ENCODE assay signal across 1 cellular context in genomic region chr22:28730146-28730545, GRCh38.
TF ChIP-seq lines count a peak whose summit lies in the region.

No MANE protein-coding gene starts in this region.

TF ChIP-seq in WTC11, 78 proteins besides CTCF, POLR2A, EP300 and RAD21 (continued from another document):
- no peak for TF ChIP-seq ZNF317 (CRISPR knock-in tag; IDR thresholded peaks at IDR 0.05; ENCODE audit: borderline replicate concordance, low read depth)
- no peak for TF ChIP-seq ZNF138 (CRISPR knock-in tag; conservative IDR thresholded peaks at IDR 0.05)
- TF ChIP-seq SP1 (CRISPR knock-in tag; conservative IDR thresholded peaks at IDR 0.05): no peak
- TF ChIP-seq, protein P1, sequence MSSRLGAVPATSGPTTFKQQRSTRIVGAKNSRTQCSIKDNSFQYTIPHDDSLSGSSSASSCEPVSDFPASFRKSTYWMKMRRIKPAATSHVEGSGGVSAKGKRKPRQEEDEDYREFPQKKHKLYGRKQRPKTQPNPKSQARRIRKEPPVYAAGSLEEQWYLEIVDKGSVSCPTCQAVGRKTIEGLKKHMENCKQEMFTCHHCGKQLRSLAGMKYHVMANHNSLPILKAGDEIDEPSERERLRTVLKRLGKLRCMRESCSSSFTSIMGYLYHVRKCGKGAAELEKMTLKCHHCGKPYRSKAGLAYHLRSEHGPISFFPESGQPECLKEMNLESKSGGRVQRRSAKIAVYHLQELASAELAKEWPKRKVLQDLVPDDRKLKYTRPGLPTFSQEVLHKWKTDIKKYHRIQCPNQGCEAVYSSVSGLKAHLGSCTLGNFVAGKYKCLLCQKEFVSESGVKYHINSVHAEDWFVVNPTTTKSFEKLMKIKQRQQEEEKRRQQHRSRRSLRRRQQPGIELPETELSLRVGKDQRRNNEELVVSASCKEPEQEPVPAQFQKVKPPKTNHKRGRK (CRISPR knock-in tag; IDR thresholded peaks at IDR 0.05; ENCODE audit: borderline replicate concordance): no peak
- no peak for TF ChIP-seq ZNF219 (CRISPR knock-in tag; IDR thresholded peaks at IDR 0.05; ENCODE audit: borderline replicate concordance)
- TF ChIP-seq, protein P2, sequence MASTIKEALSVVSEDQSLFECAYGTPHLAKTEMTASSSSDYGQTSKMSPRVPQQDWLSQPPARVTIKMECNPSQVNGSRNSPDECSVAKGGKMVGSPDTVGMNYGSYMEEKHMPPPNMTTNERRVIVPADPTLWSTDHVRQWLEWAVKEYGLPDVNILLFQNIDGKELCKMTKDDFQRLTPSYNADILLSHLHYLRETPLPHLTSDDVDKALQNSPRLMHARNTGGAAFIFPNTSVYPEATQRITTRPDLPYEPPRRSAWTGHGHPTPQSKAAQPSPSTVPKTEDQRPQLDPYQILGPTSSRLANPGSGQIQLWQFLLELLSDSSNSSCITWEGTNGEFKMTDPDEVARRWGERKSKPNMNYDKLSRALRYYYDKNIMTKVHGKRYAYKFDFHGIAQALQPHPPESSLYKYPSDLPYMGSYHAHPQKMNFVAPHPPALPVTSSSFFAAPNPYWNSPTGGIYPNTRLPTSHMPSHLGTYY (CRISPR knock-in tag; IDR thresholded peaks at IDR 0.05): no peak
- TF ChIP-seq, protein P3, sequence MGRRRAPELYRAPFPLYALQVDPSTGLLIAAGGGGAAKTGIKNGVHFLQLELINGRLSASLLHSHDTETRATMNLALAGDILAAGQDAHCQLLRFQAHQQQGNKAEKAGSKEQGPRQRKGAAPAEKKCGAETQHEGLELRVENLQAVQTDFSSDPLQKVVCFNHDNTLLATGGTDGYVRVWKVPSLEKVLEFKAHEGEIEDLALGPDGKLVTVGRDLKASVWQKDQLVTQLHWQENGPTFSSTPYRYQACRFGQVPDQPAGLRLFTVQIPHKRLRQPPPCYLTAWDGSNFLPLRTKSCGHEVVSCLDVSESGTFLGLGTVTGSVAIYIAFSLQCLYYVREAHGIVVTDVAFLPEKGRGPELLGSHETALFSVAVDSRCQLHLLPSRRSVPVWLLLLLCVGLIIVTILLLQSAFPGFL (CRISPR knock-in tag; IDR thresholded peaks at IDR 0.05; ENCODE audit: borderline replicate concordance): no peak
- no peak for TF ChIP-seq MXD4 (CRISPR knock-in tag; IDR thresholded peaks at IDR 0.05; ENCODE audit: borderline replicate concordance)
- no peak for TF ChIP-seq AR (CRISPR knock-in tag; IDR thresholded peaks at IDR 0.05)
- TF ChIP-seq NR1H2 (CRISPR knock-in tag; IDR thresholded peaks at IDR 0.05): no peak
- no peak for TF ChIP-seq CBFB (CRISPR knock-in tag; IDR thresholded peaks at IDR 0.05; ENCODE audit: low read depth)
- no peak for TF ChIP-seq ZNF416 (CRISPR knock-in tag; IDR thresholded peaks at IDR 0.05)
- no peak for TF ChIP-seq SMAD3 (CRISPR knock-in tag; IDR thresholded peaks at IDR 0.05; ENCODE audit: borderline replicate concordance)
- TF ChIP-seq ZNF396 (CRISPR knock-in tag; IDR thresholded peaks at IDR 0.05; ENCODE audit: borderline replicate concordance): no peak
- no peak for TF ChIP-seq TEAD4 (CRISPR knock-in tag; IDR thresholded peaks at IDR 0.05)
- TF ChIP-seq, protein P4, sequence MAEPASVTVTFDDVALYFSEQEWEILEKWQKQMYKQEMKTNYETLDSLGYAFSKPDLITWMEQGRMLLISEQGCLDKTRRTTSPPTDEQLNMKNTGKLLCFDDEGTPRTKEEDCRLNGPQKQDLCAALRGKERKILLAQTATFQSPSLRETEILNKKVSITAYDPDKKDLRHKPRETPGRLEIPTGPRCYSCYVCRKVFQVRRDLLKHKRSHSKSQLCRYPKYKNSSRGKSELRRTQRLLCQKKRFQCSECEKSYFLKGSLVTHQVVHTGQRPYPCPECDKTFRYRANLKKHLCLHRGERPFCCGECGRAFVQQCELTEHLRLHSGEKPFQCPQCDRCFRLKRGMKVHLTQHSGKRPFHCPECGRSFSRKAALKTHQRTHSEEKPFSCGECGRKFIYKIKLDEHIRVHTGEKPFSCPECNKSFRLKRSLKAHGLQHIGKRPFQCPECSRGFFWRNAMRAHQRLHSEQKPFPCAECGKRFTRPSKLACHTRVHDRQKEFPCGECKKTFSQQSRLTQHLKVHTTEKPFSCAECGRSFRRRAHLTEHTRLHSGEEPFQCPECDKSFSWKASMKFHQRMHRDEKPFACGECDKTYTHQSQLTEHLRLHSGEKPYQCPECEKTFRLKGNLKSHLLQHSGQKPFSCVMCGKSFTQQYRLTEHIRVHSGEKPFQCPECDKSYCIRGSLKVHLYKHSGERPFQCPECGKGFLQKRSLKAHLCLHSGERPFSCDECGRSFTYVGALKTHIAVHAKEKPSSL (CRISPR knock-in tag; conservative IDR thresholded peaks at IDR 0.05): no peak
